Comparison of ENCODE assay signal across 18 cellular contexts in genomic region chr11:119706887-119707286, GRCh38. TPM values are rescaled to one million over a fixed set of nuclear protein-coding genes. Genes with fewer than 3 reads are reported as not detected.
DNase-seq lines count a peak whose midpoint lies in the region; ATAC-seq and TF ChIP-seq lines count a peak whose summit lies in the region.
"Had no signal": no experiment of that assay in that cellular context is flagged by ENCODE, and none has a peak within 500 bp of the region (broad histone marks: within the 10 kb centered on the region; RNA-seq: fewer than 3 reads in every experiment).

No MANE protein-coding gene starts in this region.

- peak overlapping the region in 1 of 3 experiments; percentile 45; a peak in 1 of 7 replicates for H3K27ac Mint-ChIP-seq in H9
- H3K27ac Mint-ChIP-seq: CD4-positive, alpha-beta memory T cell; naive thymus-derived CD4-positive, alpha-beta T cell had no signal

- no peak overlapping the region for H3K9ac ChIP-seq in H9 (ENCODE audit: extremely low read depth, insufficient read length, low read length)
- H3K9ac ChIP-seq: GM23248 had no signal

- no peak overlapping the region for H3K23ac ChIP-seq in H9 (ENCODE audit: insufficient read length, low read depth, low read length)

- TF ChIP-seq CTCF in DOHH2 (IDR thresholded peaks at IDR 0.05; ENCODE audit: low read depth, low read length, poor library complexity, severe bottlenecking) (peak; percentile 15), H9 (conservative IDR thresholded peaks at IDR 0.05) (peak; percentile 50; the same call in 2 of the 3 replicates), cardiac fibroblast (IDR thresholded peaks at IDR 0.05; ENCODE audit: low read depth, low read length) (peak; percentile 26), mucosa of descending colon (IDR thresholded peaks at IDR 0.05) (no peak), vagina (IDR thresholded peaks at IDR 0.05) (no peak)

- intact Hi-C loops in mucosa of descending colon (cut with DNase I, micrococcal nuclease), result no loop called here
- intact Hi-C loops in vagina (cut with DNase I), result no loop called here

- no peak overlapping the region for H3T11ph ChIP-seq in H9 (ENCODE audit: low read length)

- no peak overlapping the region for H4K91ac ChIP-seq in H9 (ENCODE audit: insufficient read length, low read depth, low read length)

- H3K27me3 Mint-ChIP-seq in H9 (ENCODE audit: low read depth), result no peaks in the 10 kb centered on the region; the same call in 1 of the 2 replicates

- H2BK15ac ChIP-seq in H9 (ENCODE audit: low read depth, low read length), result no peak overlapping the region

- no peak overlapping the region for H4K8ac ChIP-seq in H9 (replicated peaks; ENCODE audit: insufficient read length, low read depth, low read length)

- no peaks in the 10 kb centered on the region for H3K9me3 ChIP-seq in DOHH2 (ENCODE audit: control insufficient read depth, insufficient read depth, low read length)
- H3K9me3 ChIP-seq in H9 (ENCODE audit: control insufficient read depth, low read depth, low read length), result no peaks in the 10 kb centered on the region
- H3K9me3 ChIP-seq in mucosa of descending colon, result no peaks in the 10 kb centered on the region
- H3K9me3 ChIP-seq in vagina, result no peaks in the 10 kb centered on the region
- H3K9me3 ChIP-seq: SJSA1 had no signal

- H3K27ac ChIP-seq in DOHH2 (ENCODE audit: low read depth, low read length) (no peak overlapping the region), H9 (ENCODE audit: insufficient read length, low read depth, low read length) (no peak overlapping the region), vagina (no peak overlapping the region)
- H3K27ac ChIP-seq: GM23248, SJSA1 had no signal

- H2BK12ac ChIP-seq in H9 (ENCODE audit: insufficient read length, low read depth, low read length), result no peak overlapping the region

- peaks cover 3% of the 10 kb centered on the region; the same call in 1 of the 2 replicates for H3K27me3 ChIP-seq in DOHH2 (ENCODE audit: control insufficient read depth, low read length)
- H3K27me3 ChIP-seq in H9 (ENCODE audit: insufficient read depth, low read length), result no peaks in the 10 kb centered on the region
- no peaks in the 10 kb centered on the region for H3K27me3 ChIP-seq in vagina
- H3K27me3 ChIP-seq: SJSA1 had no signal

- no peaks in the 10 kb centered on the region for H3K9me2 ChIP-seq in DOHH2 (replicated peaks; ENCODE audit: control insufficient read depth, low read length)

- no peak overlapping the region for H3K56ac ChIP-seq in H9 (ENCODE audit: insufficient read length, low read depth, low read length)

- TF ChIP-seq POLR2A in vagina (IDR thresholded peaks at IDR 0.05), result no peak

- H3K14ac ChIP-seq in H9 (ENCODE audit: insufficient read depth, low read length), result no peak overlapping the region

- H3K4me1 Mint-ChIP-seq in H9, result peaks cover 44 to 53% of the 10 kb centered on the region in 2 experiments

- H4K5ac ChIP-seq in H9 (ENCODE audit: insufficient read length, low read depth, low read length), result no peak overlapping the region

- peaks cover 18% of the 10 kb centered on the region for H3K79me1 ChIP-seq in H9 (ENCODE audit: insufficient read depth, low read depth, low read length, poor library complexity, severe bottlenecking)

- H2BK120ac ChIP-seq in H9 (ENCODE audit: low read depth, low read length, poor library complexity, severe bottlenecking), result no peak overlapping the region

- H2AK5ac ChIP-seq in H9 (ENCODE audit: insufficient read length, low read length), result no peak overlapping the region

- no peaks in the 10 kb centered on the region for H3K36me3 ChIP-seq in DOHH2 (ENCODE audit: control insufficient read depth, low read length)
- no peaks in the 10 kb centered on the region for H3K36me3 ChIP-seq in mucosa of descending colon (ENCODE audit: low read depth)
- no peaks in the 10 kb centered on the region for H3K36me3 ChIP-seq in vagina
- H3K36me3 ChIP-seq: SJSA1 had no signal

- no peak overlapping the region for H2BK5ac ChIP-seq in H9 (ENCODE audit: insufficient read length, low read length)

- H3K4ac ChIP-seq in H9 (ENCODE audit: low read depth, low read length), result no peak overlapping the region

- H3K4me2 ChIP-seq in DOHH2 (ENCODE audit: low read length) (no peak overlapping the region), H9 (ENCODE audit: insufficient read depth, insufficient read length, low read length) (no peak overlapping the region)

- H3K79me2 ChIP-seq in DOHH2 (ENCODE audit: control insufficient read depth, low read length) (no peaks in the 10 kb centered on the region), H9 (ENCODE audit: insufficient read depth, low read length) (peaks cover 14% of the 10 kb centered on the region; the same call in 1 of the 2 replicates)

- no peak overlapping the region for H2BK20ac ChIP-seq in H9 (ENCODE audit: low read depth, low read length, poor library complexity, severe bottlenecking)

- H4K20me1 ChIP-seq in DOHH2 (ENCODE audit: control insufficient read depth, insufficient read depth, low read depth, low read length) (no peaks in the 10 kb centered on the region), H9 (ENCODE audit: control insufficient read depth, insufficient read depth, insufficient read length) (peaks cover 3% of the 10 kb centered on the region)

- H3K18ac ChIP-seq in H9 (ENCODE audit: insufficient read length, low read depth, low read length), result no peak overlapping the region

- no peak for DNase-seq in H9
- DNase-seq in cardiac fibroblast (ENCODE audit: low read depth in 2 of 2), result no peak
- DNase-seq in mucosa of descending colon, result no peak
- no peak for DNase-seq in stimulated activated CD4-positive, alpha-beta T cell treated with anti-CD3 and anti-CD28 coated beads, Interleukin-4, amount 100 ng/mL, for 1 hour
- no peak for DNase-seq in vagina (ENCODE audit: extremely low spot score in 2 of 2)
- no peak for DNase-seq in midbrain (lab: John Stamatoyannopoulos, UW)
- DNase-seq: activated naive CD4-positive, alpha-beta T cell; CD4-positive, alpha-beta memory T cell; GM23248; KG1; naive thymus-derived CD4-positive, alpha-beta T cell; NCI-H187 treated with DMSO at 0.1 percent for 48 hours; NCI-H748 treated with DMSO at 0.1 percent for 48 hours; stimulated activated naive CD8-positive, alpha-beta T cell treated with anti-CD3 and anti-CD28 coated beads, Interleukin-15, Interleukin-2, amounts not matched to agents 100 U/mL and 50 U/mL, for 24 hours had no signal

- H3F3A ChIP-seq in DOHH2 (ENCODE audit: control insufficient read depth, insufficient read depth), result no peaks in the 10 kb centered on the region

- no peaks in the 10 kb centered on the region; a peak in 1 of 5 replicates for H3K9me3 Mint-ChIP-seq in H9
- H3K9me3 Mint-ChIP-seq: brain had no signal

- ATAC-seq in mucosa of descending colon (peak; percentile 6), HG03342 (IDR thresholded peaks at IDR 0.05; ENCODE audit: unreplicated experiment) (no peak)
- ATAC-seq: naive thymus-derived CD4-positive, alpha-beta T cell; stimulated activated naive CD8-positive, alpha-beta T cell treated with anti-CD3 and anti-CD28 coated beads, Interleukin-15, Interleukin-2, amounts not matched to agents 100 U/mL and 50 U/mL, for 24 hours had no signal

- H3K36me3 Mint-ChIP-seq in H9 (ENCODE audit: insufficient read depth in 1 of 3, low read depth in 3 of 3), result peaks cover 0 to 27% (median 16%) of the 10 kb centered on the region in 3 experiments; a peak in 6 of 7 replicates

- no CpG with 5 or more reads among the region's 2 CpGs for WGBS in H9 (ENCODE audit: extremely low coverage, insufficient read length, low lambda C conversion rate)

- H3K4me1 ChIP-seq in DOHH2 (ENCODE audit: control insufficient read depth, low read length) (no peaks in the 10 kb centered on the region), H9 (ENCODE audit: insufficient read depth, low read length) (peaks cover 2% of the 10 kb centered on the region; the same call in 1 of the 2 replicates), mucosa of descending colon (ENCODE audit: low read depth) (peaks cover 5% of the 10 kb centered on the region), vagina (peaks cover 30% of the 10 kb centered on the region)
- H3K4me1 ChIP-seq: SJSA1 had no signal

- H2AFZ ChIP-seq in H9 (ENCODE audit: low read length), result no peak overlapping the region
- H2AFZ ChIP-seq: GM23248 had no signal

- no peak overlapping the region for H3K4me3 ChIP-seq in DOHH2 (ENCODE audit: low read length)
- H3K4me3 ChIP-seq in cardiac fibroblast (replicated peaks in 1 of 2; ENCODE audit: low read depth in 2 of 2, low read length in 2 of 2), result no peak overlapping the region
- no peak overlapping the region for H3K4me3 ChIP-seq in mucosa of descending colon
- H3K4me3 ChIP-seq in vagina, result no peak overlapping the region
- H3K4me3 ChIP-seq: GM23248, SJSA1 had no signal

- H3K4me3 Mint-ChIP-seq in H9, result no peak overlapping the region
- H3K4me3 Mint-ChIP-seq: brain; CD4-positive, alpha-beta memory T cell; naive thymus-derived CD4-positive, alpha-beta T cell had no signal

- no peaks in the 10 kb centered on the region for H3K23me2 ChIP-seq in H9 (ENCODE audit: insufficient read length, low read depth, low read length, poor library complexity, severe bottlenecking)

RNA-seq across cellular contexts. Expression of gene NECTIN1, which starts 22.1 kb away (rescaled TPM):
- 113 and 121 TPM in 2 replicates for total RNA-seq in H9 (2021)
- total RNA-seq in mucosa of descending colon, result 10 to 100 TPM; 19.6 to 48.9 (median 45.1) TPM
- 58.2 TPM for total RNA-seq in vagina

Comparison
In these comparisons a context has a peak if more than half of its experiments do, and no peak if none do; other contexts are left out.
1. CTCF ChIP-seq: peak in DOHH2 (single experiment), H9 (single experiment) and cardiac fibroblast (single experiment); none in mucosa of descending colon (single experiment) and vagina (0 of 3).